24 cellular contexts compared by ENCODE assay signal in genomic region chr9:106983346-106983745, GRCh38.
DNase-seq lines count a peak whose midpoint lies in the region; ATAC-seq, FAIRE-seq and TF ChIP-seq lines count a peak whose summit lies in the region.
"Had no signal": no experiment of that assay in that cellular context is flagged by ENCODE, and none has a peak within 500 bp of the region (broad histone marks: within the 10 kb centered on the region; RNA-seq: fewer than 3 reads in every experiment).

No MANE protein-coding gene starts in this region.

- in situ Hi-C loops in GM12878 (cut with MboI), result no loop called here

- intact Hi-C loops in GM12878 (cut with micrococcal nuclease; ENCODE audit: unreplicated experiment), result loop anchor here (5.0 kb wide), 4 partner anchors 39 to 561 kb away; no protein-coding TSS in a partner anchor

- CTCF ChIA-PET in GM12878 (lab: Yijun Ruan, JAX), result interaction anchor here (0.6 to 1.5 kb wide), 7 partner anchors 10 to 173 kb away, joined by 3 to 5 read pairs (median 3); no protein-coding TSS in a partner anchor

- no peak for FAIRE-seq in GM12878 (lab: Jason Lieb, UNC)
- FAIRE-seq: A204.1, GM12892, GM18507 had no signal

- H3K4me3 Mint-ChIP-seq in nephron progenitor cell, result no peak overlapping the region
- H3K4me3 Mint-ChIP-seq: CD4-positive, CD25-positive, alpha-beta regulatory T cell; CD8-positive, alpha-beta memory T cell; HFFc6 had no signal

- H3K9me3 Mint-ChIP-seq in nephron progenitor cell, result peaks cover 3% of the 10 kb centered on the region
- H3K9me3 Mint-ChIP-seq: HFFc6 had no signal

- ATAC-seq in GM12878 (peak; percentile 1), GM18520 (IDR thresholded peaks at IDR 0.05; ENCODE audit: unreplicated experiment) (no peak)
- ATAC-seq: HCT116 had no signal

- H3K36me3 Mint-ChIP-seq in nephron progenitor cell (ENCODE audit: low read depth), result peaks cover 91% of the 10 kb centered on the region
- H3K36me3 Mint-ChIP-seq: CD4-positive, CD25-positive, alpha-beta regulatory T cell; CD8-positive, alpha-beta memory T cell had no signal

- H3K79me2 ChIP-seq in OCI-LY3 (ENCODE audit: low read length) (no peaks in the 10 kb centered on the region), GM12878 (ENCODE audit: control insufficient read depth, insufficient read depth, low read length) (no peaks in the 10 kb centered on the region)

- peak overlapping the region; percentile 50 for H3K9ac ChIP-seq in OCI-LY3 (ENCODE audit: low read length)
- no peak overlapping the region for H3K9ac ChIP-seq in GM12878 (ENCODE audit: control insufficient read depth, insufficient read depth, low read length)
- H3K9ac ChIP-seq: GM23248 had no signal

- H3K4me3 ChIP-seq in OCI-LY3 (ENCODE audit: low read length) (peak overlapping the region; percentile 61), GM12878 (no peak overlapping the region)
- H3K4me3 ChIP-seq: GM23248 had no signal

- H3K27me3 ChIP-seq in OCI-LY3 (ENCODE audit: low read depth, low read length) (peaks cover 37% of the 10 kb centered on the region), GM12878 (replicated peaks in 1 of 2; ENCODE audit: control insufficient read depth in 2 of 2, insufficient read depth in 2 of 2, low read length in 1 of 2) (no peaks in the 10 kb centered on the region)
- H3K27me3 ChIP-seq: BE2C had no signal

- no peak for TF ChIP-seq POLR2A in GM12878 (IDR thresholded peaks at IDR 0.05; ENCODE audit: low read depth, low read length)

- no peaks in the 10 kb centered on the region for H3K9me3 ChIP-seq in OCI-LY3 (ENCODE audit: insufficient read depth, low read length)
- H3K9me3 ChIP-seq in GM12878 (replicated peaks; ENCODE audit: control insufficient read depth, insufficient read depth, low read length), result no peaks in the 10 kb centered on the region; the same call in 2 of the 3 replicates
- H3K9me3 ChIP-seq: BE2C had no signal

- SMC1A ChIA-PET in GM12878 (lab: Charles Lee; ENCODE audit: uncharacterized antibody, unreplicated experiment), result interaction anchor here (0.6 to 5.5 kb wide), 9 partner anchors 11 to 585 kb away, joined by 3 to 45 read pairs (median 5); no protein-coding TSS in a partner anchor

- no TSS peak for BruUV-seq in GM12878 (replicated peaks; lab: Mats Ljungman, UMichigan)

- peak in 1 of 2 experiments; percentile 53; a peak in 2 of 4 replicates for TF ChIP-seq EP300 in GM12878 (IDR thresholded peaks at IDR 0.05; ENCODE audit: borderline replicate concordance in 1 of 2, control insufficient read depth in 1 of 2, low read depth in 2 of 2, low read length in 2 of 2)

- H3K27me3 Mint-ChIP-seq in nephron progenitor cell (ENCODE audit: low read depth, poor library complexity), result no peaks in the 10 kb centered on the region
- H3K27me3 Mint-ChIP-seq: CD4-positive, CD25-positive, alpha-beta regulatory T cell had no signal

- H3K36me3 ChIP-seq in OCI-LY3 (replicated peaks; ENCODE audit: low read depth, low read length) (no peaks in the 10 kb centered on the region), GM12878 (ENCODE audit: control insufficient read depth in 2 of 2, insufficient read depth in 2 of 2, low read length in 1 of 2) (no peaks in the 10 kb centered on the region; a peak in 1 of 4 replicates)

- RAD21 ChIA-PET in GM12878 (lab: Charles Lee; ENCODE audit: unreplicated experiment), result interaction anchor here (1.1 to 8.1 kb wide), 3 partner anchors 52 to 117 kb away, joined by 4 to 80 read pairs (median 26); no protein-coding TSS in a partner anchor

- H3K4me1 Mint-ChIP-seq in nephron progenitor cell, result peaks cover 20% of the 10 kb centered on the region
- H3K4me1 Mint-ChIP-seq: CD4-positive, CD25-positive, alpha-beta regulatory T cell; CD8-positive, alpha-beta memory T cell had no signal

- 4% methylated on average over 2 of the region's 2 CpGs for WGBS in GM12878 (ENCODE audit: insufficient coverage, insufficient replicate concordance, low lambda C conversion rate, missing lambda C conversion rate)

- H3K27ac Mint-ChIP-seq in nephron progenitor cell, result peak overlapping the region; percentile 40
- H3K27ac Mint-ChIP-seq: CD4-positive, CD25-positive, alpha-beta regulatory T cell; CD8-positive, alpha-beta memory T cell; HFFc6 had no signal

- peak overlapping the region; percentile 92 for H3K27ac ChIP-seq in OCI-LY3 (ENCODE audit: low read length)
- no peak overlapping the region for H3K27ac ChIP-seq in GM12878 (ENCODE audit: control insufficient read depth, insufficient read depth)
- H3K27ac ChIP-seq: GM23248, HL-60 had no signal

- no peak for DNase-seq in GM12878 (ENCODE audit: low read depth, low spot score)
- no peak for DNase-seq in nephron progenitor cell
- DNase-seq in NCI-H2227 (lab: John Stamatoyannopoulos, UW; ENCODE audit: unreplicated experiment), result no peak
- no peak for DNase-seq in GM19238 (ENCODE audit: insufficient read length, low spot score)
- DNase-seq in occipital lobe (lab: John Stamatoyannopoulos, UW), result no peak
- DNase-seq: ACHN; BE2C; C1 segment of cervical spinal cord; CD4-positive, CD25-positive, alpha-beta regulatory T cell; CD8-positive, alpha-beta memory T cell; COR-L47; DMS 273 treated with DMSO at 0.1 percent for 48 hours; DMS53; DND-41; EL; GM23248; HFFc6 had no signal

- POLR2A ChIA-PET in GM12878 (lab: Charles Lee), result interaction anchor here (1.5 kb wide), 2 partner anchors 11 to 61 kb away, joined by 3 read pairs; no protein-coding TSS in a partner anchor

- H2AFZ ChIP-seq in OCI-LY3 (ENCODE audit: low read depth, low read length) (no peak overlapping the region), GM12878 (ENCODE audit: control insufficient read depth, low read depth, low read length) (no peak overlapping the region)
- H2AFZ ChIP-seq: GM23248 had no signal

- TF ChIP-seq CTCF in OCI-LY3 (IDR thresholded peaks at IDR 0.05; ENCODE audit: low read depth, low read length) (no peak), GM12878 (IDR thresholded peaks at IDR 0.05 in 2 of 3, conservative IDR thresholded peaks at IDR 0.05 in 1 of 3; ENCODE audit: control insufficient read depth in 2 of 3, extremely low read depth in 1 of 3, insufficient read depth in 1 of 3, low read depth in 3 of 3, low read length in 3 of 3) (no peak), nephron progenitor cell (IDR thresholded peaks at IDR 0.05) (no peak)

- peaks cover 60% of the 10 kb centered on the region for H3K4me1 ChIP-seq in OCI-LY3 (ENCODE audit: low read length)
- peaks cover 21% of the 10 kb centered on the region for H3K4me1 ChIP-seq in GM12878 (ENCODE audit: control insufficient read depth, insufficient read depth, low read length)
- H3K4me1 ChIP-seq: BE2C had no signal

- peaks cover 6% of the 10 kb centered on the region; the same call in 1 of the 2 replicates for H4K20me1 ChIP-seq in OCI-LY3 (ENCODE audit: insufficient read depth, low read length)
- H4K20me1 ChIP-seq in GM12878 (ENCODE audit: control insufficient read depth, insufficient read depth), result no peaks in the 10 kb centered on the region

- H3K4me2 ChIP-seq in OCI-LY3 (ENCODE audit: low read length), result peak overlapping the region; percentile 87
- H3K4me2 ChIP-seq in GM12878 (ENCODE audit: control insufficient read depth, insufficient read depth), result no peak overlapping the region

- TF ChIP-seq RAD21 in GM12878 (IDR thresholded peaks at IDR 0.05; ENCODE audit: insufficient read depth, low read depth, low read length), result no peak

TF ChIP-seq in GM12878, 131 proteins besides CTCF, POLR2A, EP300 and RAD21 (continues in another document):
- TF ChIP-seq EZH2 (IDR thresholded peaks at IDR 0.05; ENCODE audit: borderline replicate concordance, control insufficient read depth, low read depth, low read length), result no peak
- 0 out of 2 replicates have a peak, but pooled peaks have one; percentile 29 for TF ChIP-seq NR2F1 (conservative IDR thresholded peaks at IDR 0.05)
- peak; percentile 20; the same call in 1 of the 2 replicates for TF ChIP-seq SPI1 (IDR thresholded peaks at IDR 0.05; ENCODE audit: borderline replicate concordance, insufficient read depth, low read depth, low read length)
- TF ChIP-seq STAT1 (conservative IDR thresholded peaks at IDR 0.05), result no peak
- TF ChIP-seq ATF7 (IDR thresholded peaks at IDR 0.05; ENCODE audit: low read depth), result 0 out of 2 replicates have a peak, but pooled peaks have one; percentile 18
- peak; percentile 23; the same call in 1 of the 2 replicates for TF ChIP-seq MTA2 (IDR thresholded peaks at IDR 0.05; ENCODE audit: low read depth)
- no peak for TF ChIP-seq MXI1 (IDR thresholded peaks at IDR 0.05; ENCODE audit: low read depth, low read length)
- TF ChIP-seq KLF5 (IDR thresholded peaks at IDR 0.05; ENCODE audit: partially characterized antibody), result no peak
- TF ChIP-seq IKZF2 (IDR thresholded peaks at IDR 0.05), result peak; percentile 69 to 72
- no peak for TF ChIP-seq CBFB (IDR thresholded peaks at IDR 0.05; ENCODE audit: low read depth)
- TF ChIP-seq SMAD5 (IDR thresholded peaks at IDR 0.05; ENCODE audit: low read depth), result no peak
- no peak for TF ChIP-seq ZNF687 (IDR thresholded peaks at IDR 0.05)
- 0 out of 2 replicates have a peak, but pooled peaks have one; percentile 40 for TF ChIP-seq TBL1XR1 (IDR thresholded peaks at IDR 0.05; ENCODE audit: low read depth, low read length)
